Comparison of ENCODE assay signal across 8 cellular contexts in genomic region chr18:23964282-23965238, GRCh38. TPM values are rescaled to one million over a fixed set of nuclear protein-coding genes. Genes with fewer than 3 reads are reported as not detected.
DNase-seq lines count a peak whose midpoint lies in the region; ATAC-seq, FAIRE-seq and TF ChIP-seq lines count a peak whose summit lies in the region.

No MANE protein-coding gene starts in this region.

- DNase-seq in A549 (ENCODE audit: low read depth in 1 of 2, low spot score in 1 of 2), result peak in 1 of 2 experiments; percentile 44
- peak; percentile 70 for DNase-seq in NCI-H460 (ENCODE audit: extremely low read depth, low read depth)
- DNase-seq in activated T-cell treated with anti-CD3 and anti-CD28 coated beads, Interleukin-2, amount 50 U/mL, for 48 hours, result peak; percentile 61 to 68
- DNase-seq in lower lobe of right lung, result no peak
- no peak for DNase-seq in ecto neural progenitor cell (ENCODE audit: low spot score)
- DNase-seq in hippocampal formation (lab: John Stamatoyannopoulos, UW), result no peak
- no peak for DNase-seq in GOT3 (lab: John Stamatoyannopoulos, UW)

- no peak for FAIRE-seq in A549 (lab: Jason Lieb, UNC)

- POLR2A ChIA-PET in A549 (lab: Yijun Ruan, JAX), result no interaction called here

- TF ChIP-seq RAD21 in A549 (conservative IDR thresholded peaks at IDR 0.05 in 1 of 2, IDR thresholded peaks at IDR 0.05 in 1 of 2), result no peak

- TF ChIP-seq EP300 in A549 (IDR thresholded peaks at IDR 0.05), result no peak

- WGBS in A549 (ENCODE audit: missing lambda C conversion rate), result 80% methylated on average over 11 of the region's 11 CpGs

- CTCF ChIA-PET in A549 (lab: Yijun Ruan, JAX), result interaction anchor here (1.2 kb wide), 1 partner anchor 8 kb away, joined by 3 read pairs; no protein-coding TSS in a partner anchor

- H3K27me3 ChIP-seq in lower lobe of right lung (ENCODE audit: low read depth), result no peaks in the 10 kb centered on the region

- H3K27ac ChIP-seq in A549 (no peak overlapping the region; a peak in 1 of 6 replicates), lower lobe of right lung (no peak overlapping the region)

- TF ChIP-seq POLR2A in A549 (IDR thresholded peaks at IDR 0.05; ENCODE audit: low read length), result no peak

- no peaks in the 10 kb centered on the region for H3K9me3 ChIP-seq in A549
- H3K9me3 ChIP-seq in lower lobe of right lung, result no peaks in the 10 kb centered on the region

- TF ChIP-seq CTCF in A549 (IDR thresholded peaks at IDR 0.05) (no peak), lower lobe of right lung (IDR thresholded peaks at IDR 0.05) (no peak)

- intact Hi-C loops in lower lobe of right lung (cut with DNase I), result no loop called here

- H3K4me1 ChIP-seq in A549 (peaks cover 9% of the 10 kb centered on the region; the same call in 1 of the 3 replicates), lower lobe of right lung (peaks cover 13% of the 10 kb centered on the region)

- peak overlapping the region; percentile 19; the same call in 1 of the 3 replicates for H3K4me2 ChIP-seq in A549

- no peaks in the 10 kb centered on the region for H3K36me3 ChIP-seq in lower lobe of right lung

- peak; percentile 24 to 54; a peak in 3 of 6 replicates for ATAC-seq in A549
- ATAC-seq in lower lobe of right lung, result peak; percentile 38 to 39
- ATAC-seq in HG02870 (IDR thresholded peaks at IDR 0.05; ENCODE audit: unreplicated experiment), result no peak

- H3K4me3 ChIP-seq in A549 (no peak overlapping the region), lower lobe of right lung (no peak overlapping the region)

TF ChIP-seq in A549, 52 proteins besides CTCF, POLR2A, EP300 and RAD21:
- TF ChIP-seq NPAS2 (CRISPR knock-in tag; IDR thresholded peaks at IDR 0.05; ENCODE audit: borderline replicate concordance) (no peak), JUNB (IDR thresholded peaks at IDR 0.05) (no peak), NFE2L2 (conservative IDR thresholded peaks at IDR 0.05; ENCODE audit: low read length) (no peak)
TF ChIP-seq in A549: peak in this region for 0.

RNA-seq across cellular contexts. Expression of gene TTC39C, which starts 50.0 kb away (rescaled TPM):
- polyA plus RNA-seq in A549 (2011; rRNA removed) (18.4 and 19.2 TPM in 2 replicates), A549 (2017; fragmentation: RNase III; extraction: RNeasy Plus Mini Kit Qiagen cat#74134 plus additional on column Dnase treatment) (7.3 to 8.7 TPM (median 8.7 TPM) in 3 replicates)
- polyA plus RNA-seq in A549 (2012; cell fraction: cytosol; rRNA removed), result 4.1 and 5.0 TPM in 2 replicates
- polyA plus RNA-seq in A549 (2012; cell fraction: nucleus; rRNA removed), result 4.7 and 6.2 TPM in 2 replicates
- 14.5 and 14.9 TPM in 2 replicates for polyA minus RNA-seq in A549 (2011; rRNA and poly(A)+ RNA removed)
- total RNA-seq in NCI-H460 (2014; rRNA removed; shearing (Covaris generic)), result 28.3 and 29.7 TPM in 2 replicates
- 12.0 and 20.8 TPM in 2 replicates for polyA plus RNA-seq in NCI-H460 (2014; cell fraction: nucleus; rRNA removed)
- total RNA-seq in lower lobe of right lung, result 14.6 TPM

Comparison
In these comparisons a context has a peak if more than half of its experiments do, and no peak if none do; other contexts are left out.
1. DNase-seq: peak in NCI-H460 (single experiment) and activated T-cell treated with anti-CD3 and anti-CD28 coated beads, Interleukin-2, amount 50 U/mL, for 48 hours (2 of 2); none in lower lobe of right lung (single experiment), ecto neural progenitor cell (single experiment), hippocampal formation (0 of 2) and GOT3 (single experiment).